In the genomic region with DNA sequence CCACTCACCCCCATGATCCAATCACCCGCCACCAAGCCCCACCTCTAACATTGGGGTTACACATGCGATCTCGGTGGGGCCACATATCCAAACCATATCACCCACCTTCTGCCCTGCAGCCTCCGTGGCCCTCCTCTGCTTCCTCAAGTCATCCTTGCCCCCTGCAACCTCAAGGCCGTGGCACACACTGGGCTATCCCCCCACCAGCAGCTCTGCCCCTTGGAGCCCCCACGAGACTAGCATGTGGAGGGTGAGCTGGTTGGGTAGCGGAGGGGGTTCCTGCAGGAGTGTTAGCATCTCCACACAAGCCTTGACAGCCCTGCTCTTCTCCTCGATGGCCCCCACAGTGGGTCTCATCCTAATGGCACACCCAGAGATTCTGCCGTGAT, we compare ENCODE assay signal across 32 cellular contexts.
"Had no signal": no experiment of that assay in that cellular context is flagged by ENCODE, and none has a peak within 500 bp of the region (broad histone marks: within the 10 kb centered on the region; RNA-seq: fewer than 3 reads in every experiment).

No MANE protein-coding gene starts in this region.

- H3K9me3 ChIP-seq: ascending aorta had no signal

- H3K27ac ChIP-seq: ascending aorta, cardiac muscle cell, RWPE1, WERI-Rb-1 had no signal

- H3K4me1 Mint-ChIP-seq: central memory CD8-positive, alpha-beta T cell had no signal

- H3K27me3 ChIP-seq: ascending aorta, cardiac muscle cell had no signal

- DNase-seq: activated CD4-positive, alpha-beta T cell treated with anti-CD3 and anti-CD28 coated beads for 1 hour; activated CD4-positive, alpha-beta T cell treated with anti-CD3 and anti-CD28 coated beads for 48 hours; activated CD4-positive, alpha-beta T cell treated with anti-CD3 and anti-CD28 coated beads, Interleukin-2, amount 50 U/mL, for 4 hours; activated CD4-positive, CD25-positive, alpha-beta regulatory T cell; activated CD8-positive, alpha-beta T cell treated with anti-CD3 and anti-CD28 coated beads for 36 hours; activated naive CD4-positive, alpha-beta T cell treated with Interleukin-2 at 50 U/mL for 16 hours; activated naive CD8-positive, alpha-beta T cell treated with anti-CD3 and anti-CD28 coated beads, Interleukin-2, amount 10 ng/mL, durations not matched to agents 7 days and 5 days; activated T-cell treated with anti-CD3 and anti-CD28 coated beads, Interleukin-2, amount 50 U/mL, for 72 hours; amygdala; KG1; MM.1S; MV-4-11; NCI-H1092; NCI-H1436 treated with DMSO at 0.1 percent for 48 hours; NCI-H1694 treated with DMSO at 0.1 percent for 48 hours; NCI-H2029 treated with DMSO at 0.1 percent for 48 hours; NCI-H2107; NCI-H2171; NCI-H510A; NCI-H526; NCI-H748 treated with DMSO at 0.1 percent for 48 hours; NK-92 treated with Interleukin-12 subunit alpha and Interleukin-12 subunit beta, amount 100 ng/mL, for 24 hours; PC-3; SW 1271; T1000; WERI-Rb-1 had no signal

- H3K4me1 ChIP-seq: ascending aorta had no signal

- H3K9me3 Mint-ChIP-seq: activated T-helper 17 cell treated with anti-CD3 and anti-CD28 coated beads, Interleukin-2, amount 50 U/mL, for 72 hours; central memory CD8-positive, alpha-beta T cell had no signal

- ATAC-seq: activated CD8-positive, alpha-beta T cell treated with anti-CD3 and anti-CD28 coated beads for 36 hours; activated T-cell treated with anti-CD3 and anti-CD28 coated beads, Interleukin-2, amount 50 U/mL, for 72 hours; activated T-helper 17 cell treated with anti-CD3 and anti-CD28 coated beads, Interleukin-2, amount 50 U/mL, for 72 hours; PC-3; Right ventricle myocardium inferior had no signal

- H3K4me3 ChIP-seq: ascending aorta, cardiac muscle cell had no signal

- H3K4me3 Mint-ChIP-seq: activated CD8-positive, alpha-beta T cell treated with anti-CD3 and anti-CD28 coated beads for 36 hours; activated naive CD8-positive, alpha-beta T cell treated with anti-CD3 and anti-CD28 coated beads, Interleukin-2, amount 10 ng/mL, durations not matched to agents 7 days and 5 days; activated T-cell treated with anti-CD3 and anti-CD28 coated beads, Interleukin-2, amount 50 U/mL, for 72 hours; activated T-helper 17 cell treated with anti-CD3 and anti-CD28 coated beads, Interleukin-2, amount 50 U/mL, for 72 hours; central memory CD8-positive, alpha-beta T cell had no signal

- H3K36me3 ChIP-seq: ascending aorta, cardiac muscle cell, WERI-Rb-1 had no signal

- H3K27ac Mint-ChIP-seq: activated CD8-positive, alpha-beta T cell treated with anti-CD3 and anti-CD28 coated beads for 36 hours; activated naive CD8-positive, alpha-beta T cell treated with anti-CD3 and anti-CD28 coated beads, Interleukin-2, amount 10 ng/mL, durations not matched to agents 7 days and 5 days; activated T-cell treated with anti-CD3 and anti-CD28 coated beads, Interleukin-2, amount 50 U/mL, for 72 hours; activated T-helper 17 cell treated with anti-CD3 and anti-CD28 coated beads, Interleukin-2, amount 50 U/mL, for 72 hours had no signal

- H3K27me3 Mint-ChIP-seq: activated CD8-positive, alpha-beta T cell treated with anti-CD3 and anti-CD28 coated beads for 36 hours; activated naive CD8-positive, alpha-beta T cell treated with anti-CD3 and anti-CD28 coated beads, Interleukin-2, amount 10 ng/mL, durations not matched to agents 7 days and 5 days; activated T-helper 17 cell treated with anti-CD3 and anti-CD28 coated beads, Interleukin-2, amount 50 U/mL, for 72 hours; central memory CD8-positive, alpha-beta T cell had no signal
